ENCODE assay signal across 9 cellular contexts in the genomic region with DNA sequence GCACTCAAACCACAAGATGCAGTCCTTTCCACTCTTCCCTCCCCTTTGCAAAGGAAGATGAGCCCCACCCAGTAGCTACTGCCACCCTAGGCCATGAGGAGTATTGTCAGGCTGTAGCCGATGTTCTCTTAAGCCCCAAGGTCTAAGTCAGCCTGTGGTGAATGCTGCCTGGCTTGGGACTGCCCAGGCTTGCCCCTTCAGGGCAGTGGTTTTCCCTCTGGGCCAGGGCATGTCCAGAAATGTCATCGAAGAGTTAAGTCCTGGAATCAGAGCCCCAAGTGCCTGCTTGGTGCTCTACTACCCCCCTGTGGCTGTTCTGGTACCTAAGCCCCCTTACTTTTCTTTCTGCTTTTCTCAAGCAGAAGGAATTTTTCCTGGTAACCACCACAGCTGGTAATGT. TPM values are rescaled to one million over a fixed set of nuclear protein-coding genes. Genes with fewer than 3 reads are reported as not detected.
DNase-seq lines count a peak whose midpoint lies in the region; ATAC-seq and TF ChIP-seq lines count a peak whose summit lies in the region.
"Had no signal": no experiment of that assay in that cellular context is flagged by ENCODE, and none has a peak within 500 bp of the region (broad histone marks: within the 10 kb centered on the region; RNA-seq: fewer than 3 reads in every experiment).

No MANE protein-coding gene starts in this region.

- H3K4me3 ChIP-seq in Loucy (ENCODE audit: low read length, poor library complexity, severe bottlenecking): no peak overlapping the region
- no peak overlapping the region for H3K4me3 ChIP-seq in smooth muscle cell
- H3K4me3 ChIP-seq in Peyer's patch: no peak overlapping the region

- no peaks in the 10 kb centered on the region for H3K9me2 ChIP-seq in Loucy (replicated peaks; ENCODE audit: low read depth, low read length)

- no peaks in the 10 kb centered on the region for H3K79me2 ChIP-seq in Loucy (ENCODE audit: insufficient read depth, low read length)
- no peaks in the 10 kb centered on the region for H3K79me2 ChIP-seq in smooth muscle cell (ENCODE audit: low read depth)

- TF ChIP-seq CTCF in Loucy (conservative IDR thresholded peaks at IDR 0.05; ENCODE audit: low read length) (peak; percentile 59), smooth muscle cell (IDR thresholded peaks at IDR 0.05; ENCODE audit: borderline replicate concordance, insufficient read depth, poor library complexity, severe bottlenecking) (peak; percentile 44), Peyer's patch (IDR thresholded peaks at IDR 0.05) (no peak)

- no peak overlapping the region for H3K4me2 ChIP-seq in Loucy (ENCODE audit: low read depth, low read length, poor library complexity, severe bottlenecking)
- H3K4me2 ChIP-seq in smooth muscle cell: no peak overlapping the region

- H3K9me3 ChIP-seq in Loucy (ENCODE audit: insufficient read depth, low read depth, low read length) (no peaks in the 10 kb centered on the region), smooth muscle cell (replicated peaks; ENCODE audit: low read depth) (peaks cover 3% of the 10 kb centered on the region), Peyer's patch (no peaks in the 10 kb centered on the region)

- H3K27me3 ChIP-seq in Loucy (ENCODE audit: insufficient read depth, low read length, poor library complexity, severe bottlenecking) (no peaks in the 10 kb centered on the region), smooth muscle cell (ENCODE audit: low read depth) (no peaks in the 10 kb centered on the region), Peyer's patch (no peaks in the 10 kb centered on the region)

- H3K4me1 ChIP-seq in Loucy (ENCODE audit: insufficient read depth, low read length, poor library complexity, severe bottlenecking) (peaks cover 5% of the 10 kb centered on the region), smooth muscle cell (ENCODE audit: low read depth) (no peaks in the 10 kb centered on the region), Peyer's patch (no peaks in the 10 kb centered on the region)

- no peak for TF ChIP-seq POLR2A in Peyer's patch (IDR thresholded peaks at IDR 0.05)

- H2AFZ ChIP-seq in Loucy (ENCODE audit: low read length) (peak overlapping the region; percentile 3; the same call in 1 of the 2 replicates), smooth muscle cell (ENCODE audit: low read depth) (no peak overlapping the region)

- H3K36me3 ChIP-seq in Loucy (ENCODE audit: insufficient read depth, low read length): no peaks in the 10 kb centered on the region
- H3K36me3 ChIP-seq in smooth muscle cell (ENCODE audit: low read depth): no peaks in the 10 kb centered on the region
- no peaks in the 10 kb centered on the region for H3K36me3 ChIP-seq in Peyer's patch

- H3K9ac ChIP-seq in Loucy (ENCODE audit: low read depth, low read length, poor library complexity, severe bottlenecking) (peak overlapping the region; percentile 27), smooth muscle cell (ENCODE audit: low read depth) (no peak overlapping the region)

- H4K20me1 ChIP-seq in Loucy (ENCODE audit: insufficient read depth, low read length, poor library complexity, severe bottlenecking) (no peaks in the 10 kb centered on the region), smooth muscle cell (ENCODE audit: low read depth) (no peaks in the 10 kb centered on the region)

- WGBS in smooth muscle cell (ENCODE audit: low lambda C conversion rate): 43% methylated on average over 2 of the region's 2 CpGs

- peak; percentile 90 for ATAC-seq in GM21717 (IDR thresholded peaks at IDR 0.05; ENCODE audit: unreplicated experiment)

- DNase-seq in DMS 273 (lab: John Stamatoyannopoulos, UW; ENCODE audit: unreplicated experiment) (peak; percentile 51), DMS 273 treated with DMSO at 0.1 percent for 48 hours (lab: John Stamatoyannopoulos, UW) (no peak), ecto neural progenitor cell (ENCODE audit: low spot score) (peak; percentile 45), smooth muscle cell (lab: John Stamatoyannopoulos, UW; ENCODE audit: unreplicated experiment) (no peak), Peyer's patch (no peak), C1 segment of cervical spinal cord (lab: John Stamatoyannopoulos, UW) (no peak)

- H3K27ac ChIP-seq in smooth muscle cell (ENCODE audit: low read depth) (no peak overlapping the region), Peyer's patch (no peak overlapping the region)
- H3K27ac ChIP-seq: 22Rv1 had no signal

- H3F3A ChIP-seq in Loucy (ENCODE audit: low read depth) (no peaks in the 10 kb centered on the region), smooth muscle cell (ENCODE audit: low read depth) (no peaks in the 10 kb centered on the region)

RNA-seq across cellular contexts. Expression of gene PGK1, which starts 11.8 kb away (rescaled TPM):
- total RNA-seq in smooth muscle cell: 460 and 608 TPM in 2 replicates
- polyA plus RNA-seq in smooth muscle cell: 735 and 807 TPM in 2 replicates
- 100 to 1,000 TPM; 120 to 260 (median 215) TPM for total RNA-seq in Peyer's patch

RNA-seq across cellular contexts. Expression of gene TAF9B, which starts 47.2 kb away (rescaled TPM):
- total RNA-seq in smooth muscle cell: 27.7 and 28.8 TPM in 2 replicates
- 12.3 and 15.9 TPM in 2 replicates for polyA plus RNA-seq in smooth muscle cell
- total RNA-seq in Peyer's patch: 10 to 100 TPM in 1 of 4 donors, 1 to 10 TPM in 3; 3.1 to 14.9 (median 6.3) TPM

Comparison
In these comparisons a context has a peak if more than half of its experiments do, and no peak if none do; other contexts are left out.
1. DNase-seq: peak in DMS 273 (single experiment) and ecto neural progenitor cell (single experiment); none in DMS 273 treated with DMSO at 0.1 percent for 48 hours (single experiment), smooth muscle cell (single experiment), Peyer's patch (0 of 3) and C1 segment of cervical spinal cord (0 of 14).
2. CTCF ChIP-seq: peak in Loucy (single experiment) and smooth muscle cell (single experiment); none in Peyer's patch (0 of 6).